Comparison of ENCODE assay signal across 10 cellular contexts in genomic region chr19:13692096-13692495, GRCh38.
DNase-seq lines count a peak whose midpoint lies in the region; ATAC-seq and TF ChIP-seq lines count a peak whose summit lies in the region.
"Had no signal": no experiment of that assay in that cellular context is flagged by ENCODE, and none has a peak within 500 bp of the region (broad histone marks: within the 10 kb centered on the region; RNA-seq: fewer than 3 reads in every experiment).

No MANE protein-coding gene starts in this region.

- H3K27me3 Mint-ChIP-seq in Caco-2 (ENCODE audit: insufficient read depth, unreplicated experiment): peaks cover 3% of the 10 kb centered on the region

- H3K36me3 Mint-ChIP-seq in Caco-2 (ENCODE audit: insufficient read depth, unreplicated experiment): no peaks in the 10 kb centered on the region
- H3K36me3 Mint-ChIP-seq: CD4-positive, CD25-positive, alpha-beta regulatory T cell had no signal

- intact Hi-C loops in Caco-2 (cut with micrococcal nuclease; ENCODE audit: unreplicated experiment): no loop called here
- intact Hi-C loops in heart left ventricle (cut with DNase I): no loop called here

- POLR2A ChIA-PET in Caco-2 (lab: Charles Lee): no interaction called here

- BruUV-seq in Caco-2 (replicated peaks; lab: Mats Ljungman, UMichigan): no TSS peak

- H3K27ac Mint-ChIP-seq in Caco-2 (ENCODE audit: unreplicated experiment): no peak overlapping the region
- H3K27ac Mint-ChIP-seq: CD4-positive, CD25-positive, alpha-beta regulatory T cell had no signal

- H3K9me3 ChIP-seq in Caco-2 (no peaks in the 10 kb centered on the region), heart left ventricle (no peaks in the 10 kb centered on the region)
- H3K9me3 ChIP-seq: neutrophil had no signal

- no peak overlapping the region for H3K4me3 Mint-ChIP-seq in Caco-2 (ENCODE audit: unreplicated experiment)
- H3K4me3 Mint-ChIP-seq: CD4-positive, CD25-positive, alpha-beta regulatory T cell had no signal

- 61 to 73% (median 67%) methylated on average over 7 of the region's 7 CpGs for WGBS in heart left ventricle, 4 donors

- H3K4me1 Mint-ChIP-seq in Caco-2 (ENCODE audit: low read depth, unreplicated experiment): no peaks in the 10 kb centered on the region
- H3K4me1 Mint-ChIP-seq: CD4-positive, CD25-positive, alpha-beta regulatory T cell had no signal

- no peak for TF ChIP-seq CTCF in Caco-2 (IDR thresholded peaks at IDR 0.05; ENCODE audit: insufficient read depth in 1 of 2, low read depth in 1 of 2, low read length in 1 of 2, severe bottlenecking in 1 of 2, unreplicated experiment in 1 of 2)
- TF ChIP-seq CTCF in heart left ventricle (IDR thresholded peaks at IDR 0.05): no peak

- H3K9me3 Mint-ChIP-seq in Caco-2 (ENCODE audit: unreplicated experiment): no peaks in the 10 kb centered on the region

- H3K27me3 ChIP-seq in Caco-2 (replicated peaks; ENCODE audit: control insufficient read depth, insufficient read depth, low read length) (no peaks in the 10 kb centered on the region), heart left ventricle (peaks cover 0 to 33% (median 0%) of the 10 kb centered on the region in 9 donors)

- CTCF ChIA-PET in Caco-2 (lab: Charles Lee): no interaction called here

- H3K4me3 ChIP-seq in Jurkat, Clone E6-1 (ENCODE audit: low read length): peak overlapping the region; percentile 7; the same call in 1 of the 2 replicates
- no peak overlapping the region for H3K4me3 ChIP-seq in Caco-2 (ENCODE audit: low read depth, low read length)
- H3K4me3 ChIP-seq in heart left ventricle: no peak overlapping the region

- ATAC-seq in heart left ventricle (no peak), HG03432 (IDR thresholded peaks at IDR 0.05; ENCODE audit: unreplicated experiment) (no peak)

- peak; percentile 67 for DNase-seq in AG20443 (ENCODE audit: low spot score)
- DNase-seq in Jurkat, Clone E6-1 (ENCODE audit: low read depth, low spot score): peak; percentile 51
- peak in 54 of 58 donors; percentile 8 to 82 (median 53) for DNase-seq in anterior cingulate cortex (lab: John Stamatoyannopoulos, UW)
- peak; percentile 20 for DNase-seq in iris pigment epithelial cell (ENCODE audit: low read depth)
- no peak for DNase-seq in Caco-2
- no peak for DNase-seq in heart left ventricle
- DNase-seq in NK-92 (lab: John Stamatoyannopoulos, UW; ENCODE audit: unreplicated experiment): no peak
- DNase-seq: CD4-positive, CD25-positive, alpha-beta regulatory T cell had no signal

- no peak for TF ChIP-seq POLR2A in heart left ventricle (IDR thresholded peaks at IDR 0.05)

- no peak overlapping the region for H3K27ac ChIP-seq in heart left ventricle
- H3K27ac ChIP-seq: neutrophil had no signal

- H3K36me3 ChIP-seq in Caco-2 (ENCODE audit: control insufficient read depth, insufficient read depth, low read length) (no peaks in the 10 kb centered on the region), heart left ventricle (no peaks in the 10 kb centered on the region)
- H3K36me3 ChIP-seq: neutrophil had no signal

- H3K4me1 ChIP-seq in Caco-2 (no peaks in the 10 kb centered on the region), heart left ventricle (no peaks in the 10 kb centered on the region)

Comparison
In these comparisons a context has a peak if more than half of its experiments do, and no peak if none do; other contexts are left out.
1. DNase-seq: peak in AG20443 (single experiment), Jurkat, Clone E6-1 (single experiment), anterior cingulate cortex (54 of 58) and iris pigment epithelial cell (single experiment); none in Caco-2 (0 of 2), heart left ventricle (0 of 5) and NK-92 (single experiment).